Comparison of ENCODE assay signal across 1 cellular context in the genomic region with DNA sequence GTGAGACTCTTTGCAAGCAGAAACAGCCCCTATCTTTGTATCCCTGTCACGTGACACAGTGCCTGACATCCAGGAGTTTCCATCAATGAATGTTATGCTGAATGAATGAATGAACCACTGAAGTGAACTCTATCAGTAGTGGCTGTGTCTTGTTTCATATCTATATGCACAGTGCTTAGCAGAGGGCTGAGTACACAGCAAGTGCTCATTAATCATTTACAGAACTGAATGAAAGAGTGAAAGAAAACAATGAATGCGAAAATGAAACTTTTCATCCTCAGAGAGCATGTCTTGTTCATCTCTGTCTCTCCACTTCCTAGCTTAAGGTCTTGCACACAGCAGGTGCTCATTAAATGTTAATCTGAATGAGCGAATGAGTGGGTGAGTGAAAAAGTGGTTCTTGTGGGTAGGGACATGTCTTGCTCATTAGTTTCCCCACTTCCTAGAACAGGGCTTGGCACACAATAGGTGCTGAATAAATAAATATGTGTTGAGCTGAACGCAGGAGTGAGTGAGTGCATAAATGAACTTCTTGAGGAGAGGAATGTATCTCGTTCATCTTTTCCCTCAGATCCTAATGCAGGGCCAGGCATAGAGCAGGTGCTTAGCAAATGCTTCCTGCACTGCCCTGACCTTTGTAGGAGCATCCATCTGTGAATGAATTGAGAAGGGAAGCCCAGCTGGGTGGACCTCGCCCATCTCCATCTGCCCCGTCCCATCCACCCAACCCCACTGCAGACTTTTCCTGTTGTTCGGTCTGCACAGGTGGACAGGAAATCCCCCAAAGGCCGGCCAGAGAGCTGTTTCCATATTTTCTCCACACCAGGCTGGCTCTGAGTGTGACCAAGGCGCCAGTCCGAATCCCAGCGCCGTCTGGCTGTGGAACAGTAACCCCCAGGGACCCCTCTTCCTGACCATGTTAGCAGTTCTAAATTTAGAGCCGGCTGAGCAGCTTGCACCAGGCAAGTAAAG.
TF ChIP-seq lines count a peak whose summit lies in the region.

No MANE protein-coding gene starts in this region.

TF ChIP-seq in SK-N-SH treated with all-trans-retinoic acid at 6 μM for 48 hours, 23 proteins besides CTCF, POLR2A, EP300 and RAD21 (continued from another document):
- TF ChIP-seq, protein P1, sequence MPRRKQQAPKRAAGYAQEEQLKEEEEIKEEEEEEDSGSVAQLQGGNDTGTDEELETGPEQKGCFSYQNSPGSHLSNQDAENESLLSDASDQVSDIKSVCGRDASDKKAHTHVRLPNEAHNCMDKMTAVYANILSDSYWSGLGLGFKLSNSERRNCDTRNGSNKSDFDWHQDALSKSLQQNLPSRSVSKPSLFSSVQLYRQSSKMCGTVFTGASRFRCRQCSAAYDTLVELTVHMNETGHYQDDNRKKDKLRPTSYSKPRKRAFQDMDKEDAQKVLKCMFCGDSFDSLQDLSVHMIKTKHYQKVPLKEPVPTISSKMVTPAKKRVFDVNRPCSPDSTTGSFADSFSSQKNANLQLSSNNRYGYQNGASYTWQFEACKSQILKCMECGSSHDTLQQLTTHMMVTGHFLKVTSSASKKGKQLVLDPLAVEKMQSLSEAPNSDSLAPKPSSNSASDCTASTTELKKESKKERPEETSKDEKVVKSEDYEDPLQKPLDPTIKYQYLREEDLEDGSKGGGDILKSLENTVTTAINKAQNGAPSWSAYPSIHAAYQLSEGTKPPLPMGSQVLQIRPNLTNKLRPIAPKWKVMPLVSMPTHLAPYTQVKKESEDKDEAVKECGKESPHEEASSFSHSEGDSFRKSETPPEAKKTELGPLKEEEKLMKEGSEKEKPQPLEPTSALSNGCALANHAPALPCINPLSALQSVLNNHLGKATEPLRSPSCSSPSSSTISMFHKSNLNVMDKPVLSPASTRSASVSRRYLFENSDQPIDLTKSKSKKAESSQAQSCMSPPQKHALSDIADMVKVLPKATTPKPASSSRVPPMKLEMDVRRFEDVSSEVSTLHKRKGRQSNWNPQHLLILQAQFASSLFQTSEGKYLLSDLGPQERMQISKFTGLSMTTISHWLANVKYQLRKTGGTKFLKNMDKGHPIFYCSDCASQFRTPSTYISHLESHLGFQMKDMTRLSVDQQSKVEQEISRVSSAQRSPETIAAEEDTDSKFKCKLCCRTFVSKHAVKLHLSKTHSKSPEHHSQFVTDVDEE (CRISPR knock-in tag; IDR thresholded peaks at IDR 0.05), result no peak
- TF ChIP-seq ZNF70 (CRISPR knock-in tag; IDR thresholded peaks at IDR 0.05), result no peak
- TF ChIP-seq OSR1 (CRISPR knock-in tag; IDR thresholded peaks at IDR 0.05), result no peak
- TF ChIP-seq ZC3H10 (CRISPR knock-in tag; IDR thresholded peaks at IDR 0.05), result no peak
- TF ChIP-seq SNAI2 (CRISPR knock-in tag; IDR thresholded peaks at IDR 0.05), result no peak
- TF ChIP-seq ESRRG (CRISPR knock-in tag; IDR thresholded peaks at IDR 0.05), result no peak
- TF ChIP-seq, protein P2, sequence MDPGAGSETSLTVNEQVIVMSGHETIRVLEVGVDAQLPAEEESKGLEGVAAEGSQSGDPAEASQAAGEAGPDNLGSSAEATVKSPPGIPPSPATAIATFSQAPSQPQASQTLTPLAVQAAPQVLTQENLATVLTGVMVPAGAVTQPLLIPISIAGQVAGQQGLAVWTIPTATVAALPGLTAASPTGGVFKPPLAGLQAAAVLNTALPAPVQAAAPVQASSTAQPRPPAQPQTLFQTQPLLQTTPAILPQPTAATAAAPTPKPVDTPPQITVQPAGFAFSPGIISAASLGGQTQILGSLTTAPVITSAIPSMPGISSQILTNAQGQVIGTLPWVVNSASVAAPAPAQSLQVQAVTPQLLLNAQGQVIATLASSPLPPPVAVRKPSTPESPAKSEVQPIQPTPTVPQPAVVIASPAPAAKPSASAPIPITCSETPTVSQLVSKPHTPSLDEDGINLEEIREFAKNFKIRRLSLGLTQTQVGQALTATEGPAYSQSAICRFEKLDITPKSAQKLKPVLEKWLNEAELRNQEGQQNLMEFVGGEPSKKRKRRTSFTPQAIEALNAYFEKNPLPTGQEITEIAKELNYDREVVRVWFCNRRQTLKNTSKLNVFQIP (CRISPR knock-in tag; IDR thresholded peaks at IDR 0.05; ENCODE audit: borderline replicate concordance, low read depth), result no peak
- no peak for TF ChIP-seq TCF4 (CRISPR knock-in tag; IDR thresholded peaks at IDR 0.05; ENCODE audit: borderline replicate concordance)
